ENCODE assay signal across 8 cellular contexts in the genomic region with DNA sequence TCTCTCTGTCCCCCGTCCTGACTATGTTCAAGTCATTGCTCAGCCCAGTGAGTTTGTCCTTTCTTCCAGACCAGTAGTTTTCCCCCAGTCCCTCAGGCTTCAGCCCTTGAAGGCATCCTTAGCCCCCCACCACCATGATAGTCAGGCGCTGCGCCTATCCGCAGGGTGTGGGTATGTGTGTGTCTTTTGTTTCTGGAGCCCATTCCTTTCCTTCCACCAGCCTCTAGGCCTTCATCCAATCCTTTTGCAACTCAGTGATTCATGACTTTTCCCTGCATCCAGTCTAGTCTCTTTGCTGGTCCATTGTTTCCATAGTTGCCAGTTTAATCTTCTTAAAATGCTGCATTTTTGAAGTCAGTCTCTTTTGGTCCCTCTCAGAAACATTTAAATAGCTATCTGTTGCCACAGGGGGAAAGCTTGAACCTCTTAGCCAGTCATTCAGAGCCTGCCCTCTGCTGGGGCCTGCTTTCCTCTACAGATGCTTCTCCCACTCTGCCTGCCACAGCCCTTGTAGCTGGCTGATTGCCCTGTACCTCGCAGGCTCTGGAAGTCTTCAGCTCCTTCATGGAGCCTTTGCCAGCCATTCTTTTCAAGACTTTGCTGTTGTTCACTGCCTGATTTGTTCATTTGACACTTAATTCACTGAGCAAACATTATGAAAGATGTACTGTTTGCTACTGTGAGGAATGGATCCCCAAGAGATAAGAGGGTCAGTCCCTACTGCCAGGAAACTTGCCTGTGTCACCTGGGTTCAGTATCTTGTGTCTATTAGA. TPM values are rescaled to one million over a fixed set of nuclear protein-coding genes. Genes with fewer than 3 reads are reported as not detected.
A peak's percentile ranks its signal among the peaks of the same experiment; 100 is the strongest.
DNase-seq lines count a peak whose midpoint lies in the region; ATAC-seq and TF ChIP-seq lines count a peak whose summit lies in the region.

No MANE protein-coding gene starts in this region.

- no peak overlapping the region for H3K4me3 Mint-ChIP-seq in naive thymus-derived CD4-positive, alpha-beta T cell

- no peak overlapping the region for H3K9ac ChIP-seq in NT2/D1 (ENCODE audit: insufficient read length, low read depth)

- no peaks in the 10 kb centered on the region for H3K27me3 Mint-ChIP-seq in naive thymus-derived CD4-positive, alpha-beta T cell

- CTCF ChIA-PET in naive thymus-derived CD4-positive, alpha-beta T cell (lab: Charles Lee) = interaction anchor here (0.6 to 5.7 kb wide), 33 partner anchors 8 to 596 kb away, joined by 3 to 58 read pairs (median 4); partner anchors contain the start of genes CNEP1R1 and HEATR3

- no peaks in the 10 kb centered on the region for H3K9me3 ChIP-seq in NT2/D1 (ENCODE audit: insufficient read depth, low read length)
- H3K9me3 ChIP-seq in esophagus squamous epithelium = no peaks in the 10 kb centered on the region
- H3K9me3 ChIP-seq in naive thymus-derived CD4-positive, alpha-beta T cell (ENCODE audit: control insufficient read depth in 2 of 3, low read length in 3 of 3) = no peaks in the 10 kb centered on the region

- peaks cover 2% of the 10 kb centered on the region for H3K4me1 ChIP-seq in NT2/D1 (ENCODE audit: insufficient read depth, insufficient read length)
- H3K4me1 ChIP-seq in esophagus squamous epithelium = peaks cover 0 to 45% (median 22%) of the 10 kb centered on the region in 3 donors
- no peaks in the 10 kb centered on the region for H3K4me1 ChIP-seq in naive thymus-derived CD4-positive, alpha-beta T cell (ENCODE audit: control insufficient read depth in 2 of 2, insufficient read depth in 2 of 2, low read length in 2 of 2)

- H3K36me3 Mint-ChIP-seq in naive thymus-derived CD4-positive, alpha-beta T cell = peaks cover 0 to 15% (median 8%) of the 10 kb centered on the region in 5 donors

- POLR2A ChIA-PET in naive thymus-derived CD4-positive, alpha-beta T cell (lab: Charles Lee) = interaction anchor here (0.6 to 2.1 kb wide), 9 partner anchors 49 to 531 kb away, joined by 3 to 8 read pairs (median 3); partner anchors contain the start of genes CNEP1R1 and CYLD

- H3K9me3 Mint-ChIP-seq in naive thymus-derived CD4-positive, alpha-beta T cell = no peaks in the 10 kb centered on the region

- H3K36me3 ChIP-seq in NT2/D1 (ENCODE audit: insufficient read depth, insufficient read length, low read length) = peaks cover 37% of the 10 kb centered on the region
- peaks cover 0 to 36% (median 5%) of the 10 kb centered on the region in 3 donors for H3K36me3 ChIP-seq in esophagus squamous epithelium
- H3K36me3 ChIP-seq in naive thymus-derived CD4-positive, alpha-beta T cell (ENCODE audit: control insufficient read depth in 2 of 3, insufficient read depth in 3 of 3, low read length in 3 of 3) = peaks cover 0 to 28% (median 4%) of the 10 kb centered on the region in 3 experiments

- H3K27ac Mint-ChIP-seq in naive thymus-derived CD4-positive, alpha-beta T cell = peak overlapping the region; percentile 48 to 90 (median 83)

- peaks cover 17 to 50% (median 38%) of the 10 kb centered on the region in 7 donors for H3K4me1 Mint-ChIP-seq in naive thymus-derived CD4-positive, alpha-beta T cell

- intact Hi-C loops in esophagus squamous epithelium (cut with DNase I) = loop anchor here (10.0 kb wide), 2 partner anchors 144 to 186 kb away; partner anchors contain the start of gene CNEP1R1
- intact Hi-C loops in naive thymus-derived CD4-positive, alpha-beta T cell (cut with micrococcal nuclease) = loop anchor here (1.0 to 10.0 kb wide), 11 partner anchors 14 to 802 kb away; partner anchors contain the start of genes CNEP1R1 (in 2 of the 2), NKD1 (in 1 of the 2) and TENT4B (in 1 of the 2)

- DNase-seq in CMK (ENCODE audit: low read depth) (peak; percentile 45), NT2/D1 (ENCODE audit: low read depth, low spot score) (peak; percentile 57), esophagus squamous epithelium (lab: John Stamatoyannopoulos, UW) (no peak)
- DNase-seq in activated T-cell treated with anti-CD3 and anti-CD28 coated beads, Interleukin-2, amount 50 U/mL, for 1 hour = peak; percentile 67
- DNase-seq in naive thymus-derived CD4-positive, alpha-beta T cell = peak; percentile 25 to 73 (median 61)
- peak; percentile 11 to 64 (median 47) for DNase-seq in stimulated activated naive CD4-positive, alpha-beta T cell (lab: John Stamatoyannopoulos, UW)

- TF ChIP-seq CTCF in esophagus squamous epithelium (IDR thresholded peaks at IDR 0.05) = peak; percentile 36 to 77 (median 58)

- no peak overlapping the region for H3K4me3 ChIP-seq in NT2/D1 (ENCODE audit: insufficient read length, low read depth)
- no peak overlapping the region for H3K4me3 ChIP-seq in esophagus squamous epithelium
- no peak overlapping the region for H3K4me3 ChIP-seq in naive thymus-derived CD4-positive, alpha-beta T cell (ENCODE audit: low read length)

- 54 to 65% methylated on average over 5 of the region's 5 CpGs for WGBS in esophagus squamous epithelium, 2 donors

- peak; percentile 79 for ATAC-seq in GM19397 (IDR thresholded peaks at IDR 0.05; ENCODE audit: unreplicated experiment)
- peak; percentile 81 for ATAC-seq in HG03558 (IDR thresholded peaks at IDR 0.05; ENCODE audit: extremely low read depth, unreplicated experiment)
- peak; percentile 93 for ATAC-seq in naive thymus-derived CD4-positive, alpha-beta T cell

- TF ChIP-seq POLR2A in esophagus squamous epithelium (IDR thresholded peaks at IDR 0.05) = no peak

- H3K27ac ChIP-seq in esophagus squamous epithelium = peak overlapping the region in 2 of 4 donors; percentile 10 to 40
- H3K27ac ChIP-seq in naive thymus-derived CD4-positive, alpha-beta T cell (ENCODE audit: low read depth, low read length) = no peak overlapping the region

- H3K27me3 ChIP-seq in NT2/D1 (ENCODE audit: insufficient read depth, insufficient read length) (no peaks in the 10 kb centered on the region), esophagus squamous epithelium (no peaks in the 10 kb centered on the region)
- H3K27me3 ChIP-seq in naive thymus-derived CD4-positive, alpha-beta T cell (ENCODE audit: control insufficient read depth in 2 of 2, insufficient read depth in 2 of 2, low read length in 2 of 2) = no peaks in the 10 kb centered on the region

RNA-seq across cellular contexts. Expression of gene ADCY7, which starts 55.9 kb away (rescaled TPM):
- total RNA-seq in esophagus squamous epithelium = 10 to 100 TPM; 21.2 to 23.9 (median 23.3) TPM
- 100 to 1,000 TPM; 179 to 326 (median 208) TPM for total RNA-seq in naive thymus-derived CD4-positive, alpha-beta T cell
- 10 to 100 TPM; 62.6 to 85.7 TPM for polyA plus RNA-seq in naive thymus-derived CD4-positive, alpha-beta T cell

RNA-seq across cellular contexts. Expression of gene TENT4B, which starts 57.3 kb away (rescaled TPM):
- total RNA-seq in esophagus squamous epithelium = 10 to 100 TPM in 1 of 4 donors, 1 to 10 TPM in 3; 6.3 to 11.4 (median 8.4) TPM
- 10 to 100 TPM; 18.8 to 25.9 (median 23.8) TPM for total RNA-seq in naive thymus-derived CD4-positive, alpha-beta T cell
- 1 to 10 TPM; 5.0 to 5.4 TPM for polyA plus RNA-seq in naive thymus-derived CD4-positive, alpha-beta T cell

Comparison
In these comparisons a context has a peak if more than half of its experiments do, and no peak if none do; other contexts are left out.
1. RNA of gene ADCY7, which starts 55.9 kb away (total RNA-seq): 179 to 326 TPM in naive thymus-derived CD4-positive, alpha-beta T cell; 21.2 to 23.9 TPM in esophagus squamous epithelium; every median in the first group is over 4 times any median in the second.
2. Peak in every context shown above with its lines, with median percentiles within 50 percentile points of each other: ATAC-seq.